Comparison of ENCODE assay signal across 7 cellular contexts in genomic region chr7:5898480-5899224, GRCh38.
DNase-seq lines count a peak whose midpoint lies in the region; ATAC-seq and TF ChIP-seq lines count a peak whose summit lies in the region.
"Not testable (repeated sequence)": the region's sequence is repeated elsewhere in the genome, so short reads cannot be mapped to it uniquely, and the experiment has no call there.

CCZ1 (plus strand) TSS chr7:5898733; CDS start chr7:5898800, 67 bp downstream.

- H3K9me3 ChIP-seq in WERI-Rb-1 (ENCODE audit: severe bottlenecking) = not testable (repeated sequence)

- H3K4me3 ChIP-seq in WERI-Rb-1 (ENCODE audit: low read depth, low read length) (peak within 1 kb of the TSS; percentile 40), brain microvascular endothelial cell (ENCODE audit: low read depth, low read length) (peak within 1 kb of the TSS; percentile 46), iPS-11a (ENCODE audit: low read depth, low read length) (peak within 1 kb of the TSS; percentile 24), skeletal muscle cell (ENCODE audit: low read depth, low read length) (peak within 1 kb of the TSS; percentile 41)

- in situ Hi-C loops in brain microvascular endothelial cell (cut with HindIII; ENCODE audit: low pct_ligation_motif_present, low sequenced_read_pairs) = not testable (repeated sequence)

- ATAC-seq in GM18517 (IDR thresholded peaks at IDR 0.05; ENCODE audit: unreplicated experiment) (peak; percentile 77), HG02885 (IDR thresholded peaks at IDR 0.05; ENCODE audit: poor library complexity, unreplicated experiment) (peak; percentile 94)

- H3K27ac ChIP-seq in WERI-Rb-1, brain microvascular endothelial cell: not testable (repeated sequence)

- H3K27me3 ChIP-seq in WERI-Rb-1 (ENCODE audit: insufficient read depth, low read depth, severe bottlenecking); brain microvascular endothelial cell (replicated peaks): not testable (repeated sequence)

- DNase-seq in NCI-H1930 (lab: John Stamatoyannopoulos, UW) = peak; percentile 51 to 55
- peak; percentile 70 for DNase-seq in WERI-Rb-1
- peak; percentile 36 for DNase-seq in brain microvascular endothelial cell
- not testable (repeated sequence) for DNase-seq in skeletal muscle cell (ENCODE audit: low read depth)

- H3K36me3 ChIP-seq in WERI-Rb-1; brain microvascular endothelial cell (replicated peaks): not testable (repeated sequence)

- TF ChIP-seq CTCF in WERI-Rb-1 (IDR thresholded peaks at IDR 0.05; ENCODE audit: low read depth, low read length) = not testable (repeated sequence)
- peak; percentile 37 for TF ChIP-seq CTCF in brain microvascular endothelial cell (IDR thresholded peaks at IDR 0.05; ENCODE audit: low read depth, low read length, missing control alignments)
